1 cellular context compared by ENCODE assay signal in the genomic region with DNA sequence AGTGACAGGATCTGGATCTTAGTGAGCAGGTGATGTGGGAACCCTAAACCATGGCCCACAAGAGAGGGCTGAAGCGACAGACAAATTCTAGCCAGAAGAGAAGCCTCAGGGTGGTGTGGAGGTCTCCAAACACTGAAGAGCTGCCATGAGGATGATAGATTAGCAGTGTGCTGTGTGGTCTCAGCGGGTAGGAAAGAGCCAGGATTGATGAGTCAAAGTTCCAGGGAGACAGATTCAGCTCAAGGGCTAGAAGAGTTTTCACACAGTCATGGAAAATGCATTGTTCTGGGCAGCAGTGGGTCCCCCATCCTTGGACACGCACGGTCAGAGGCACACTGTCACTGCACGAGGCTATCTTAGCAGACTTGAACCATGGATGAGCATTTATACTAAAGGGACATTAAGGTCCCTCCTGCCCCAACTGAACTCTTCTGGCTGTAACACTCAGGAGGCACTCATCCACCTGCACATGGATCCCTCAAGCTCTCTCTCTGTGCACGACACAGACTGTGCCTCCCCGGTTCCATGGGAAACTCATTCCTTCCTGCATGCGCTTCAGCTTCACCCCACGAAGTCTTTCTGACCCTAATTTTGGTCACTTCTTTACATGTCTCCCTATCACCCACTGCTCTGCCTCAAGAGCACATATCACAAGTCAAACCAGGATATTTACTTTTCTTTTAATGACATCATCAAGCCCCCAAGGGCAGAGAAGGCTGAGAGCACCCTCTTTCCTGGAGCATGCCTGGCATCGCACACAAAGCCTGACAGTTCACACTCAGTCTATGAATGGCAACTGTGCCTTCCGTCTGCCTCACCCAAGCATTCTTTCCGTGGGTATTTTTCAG.
TF ChIP-seq lines count a peak whose summit lies in the region.

No MANE protein-coding gene starts in this region.

TF ChIP-seq in GM23338, 12 proteins besides CTCF, POLR2A, EP300 and RAD21 (continued from another document):
- TF ChIP-seq, protein P1, sequence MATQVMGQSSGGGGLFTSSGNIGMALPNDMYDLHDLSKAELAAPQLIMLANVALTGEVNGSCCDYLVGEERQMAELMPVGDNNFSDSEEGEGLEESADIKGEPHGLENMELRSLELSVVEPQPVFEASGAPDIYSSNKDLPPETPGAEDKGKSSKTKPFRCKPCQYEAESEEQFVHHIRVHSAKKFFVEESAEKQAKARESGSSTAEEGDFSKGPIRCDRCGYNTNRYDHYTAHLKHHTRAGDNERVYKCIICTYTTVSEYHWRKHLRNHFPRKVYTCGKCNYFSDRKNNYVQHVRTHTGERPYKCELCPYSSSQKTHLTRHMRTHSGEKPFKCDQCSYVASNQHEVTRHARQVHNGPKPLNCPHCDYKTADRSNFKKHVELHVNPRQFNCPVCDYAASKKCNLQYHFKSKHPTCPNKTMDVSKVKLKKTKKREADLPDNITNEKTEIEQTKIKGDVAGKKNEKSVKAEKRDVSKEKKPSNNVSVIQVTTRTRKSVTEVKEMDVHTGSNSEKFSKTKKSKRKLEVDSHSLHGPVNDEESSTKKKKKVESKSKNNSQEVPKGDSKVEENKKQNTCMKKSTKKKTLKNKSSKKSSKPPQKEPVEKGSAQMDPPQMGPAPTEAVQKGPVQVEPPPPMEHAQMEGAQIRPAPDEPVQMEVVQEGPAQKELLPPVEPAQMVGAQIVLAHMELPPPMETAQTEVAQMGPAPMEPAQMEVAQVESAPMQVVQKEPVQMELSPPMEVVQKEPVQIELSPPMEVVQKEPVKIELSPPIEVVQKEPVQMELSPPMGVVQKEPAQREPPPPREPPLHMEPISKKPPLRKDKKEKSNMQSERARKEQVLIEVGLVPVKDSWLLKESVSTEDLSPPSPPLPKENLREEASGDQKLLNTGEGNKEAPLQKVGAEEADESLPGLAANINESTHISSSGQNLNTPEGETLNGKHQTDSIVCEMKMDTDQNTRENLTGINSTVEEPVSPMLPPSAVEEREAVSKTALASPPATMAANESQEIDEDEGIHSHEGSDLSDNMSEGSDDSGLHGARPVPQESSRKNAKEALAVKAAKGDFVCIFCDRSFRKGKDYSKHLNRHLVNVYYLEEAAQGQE (IDR thresholded peaks at IDR 0.05; ENCODE audit: unreplicated experiment) = no peak
- no peak for TF ChIP-seq ZNF331 (CRISPR knock-in tag; IDR thresholded peaks at IDR 0.05; ENCODE audit: low read depth)
- TF ChIP-seq EZH2 (IDR thresholded peaks at IDR 0.05; ENCODE audit: low read depth, unreplicated experiment) = no peak
- TF ChIP-seq NANOG (IDR thresholded peaks at IDR 0.05; ENCODE audit: borderline replicate concordance) = no peak
- no peak for TF ChIP-seq JUNB (IDR thresholded peaks at IDR 0.05; ENCODE audit: unreplicated experiment)
